Comparison of ENCODE assay signal across 8 cellular contexts in genomic region chr2:113838277-113838676, GRCh38.
"Had no signal": no experiment of that assay in that cellular context is flagged by ENCODE, and none has a peak within 500 bp of the region (broad histone marks: within the 10 kb centered on the region; RNA-seq: fewer than 3 reads in every experiment).

No MANE protein-coding gene starts in this region.

- H3K4me3 ChIP-seq: GM12878 had no signal

- FAIRE-seq: G401.6, GM12878, GM12891, GM12892, GM18507, GM19239 had no signal

- DNase-seq: GDM1, GF-D8 had no signal
